14 cellular contexts compared by ENCODE assay signal in genomic region chr3:171481011-171481410, GRCh38. TPM values are rescaled to one million over a fixed set of nuclear protein-coding genes. Genes with fewer than 3 reads are reported as not detected.
DNase-seq lines count a peak whose midpoint lies in the region; ATAC-seq and TF ChIP-seq lines count a peak whose summit lies in the region.
"Had no signal": no experiment of that assay in that cellular context is flagged by ENCODE, and none has a peak within 500 bp of the region (broad histone marks: within the 10 kb centered on the region; RNA-seq: fewer than 3 reads in every experiment).

No MANE protein-coding gene starts in this region.

- no peaks in the 10 kb centered on the region for H3K36me3 ChIP-seq in Caco-2 (ENCODE audit: control insufficient read depth, insufficient read depth, low read length)
- H3K36me3 ChIP-seq: uterus had no signal

- DNase-seq in activated T-cell treated with anti-CD3 and anti-CD28 coated beads, Interleukin-2, amount 50 U/mL, for 72 hours: no peak
- DNase-seq in activated T-cell treated with anti-CD3 and anti-CD28 coated beads for 4 hours: no peak
- no peak for DNase-seq in T-helper 17 cell
- DNase-seq in natural killer cell: no peak
- no peak for DNase-seq in Caco-2
- no peak for DNase-seq in mesothelial cell of epicardium (ENCODE audit: low spot score in 2 of 2, unreplicated experiment in 2 of 2)
- DNase-seq: activated CD4-positive, alpha-beta T cell treated with anti-CD3 and anti-CD28 coated beads, Interleukin-2, amount 50 U/mL, for 1 hour; midbrain; stimulated activated CD8-positive, alpha-beta memory T cell treated with anti-CD3 and anti-CD28 coated beads, Interleukin-4, amount 100 ng/mL, for 48 hours; uterus had no signal

- H3K27me3 ChIP-seq in Caco-2 (replicated peaks; ENCODE audit: control insufficient read depth, insufficient read depth, low read length): no peaks in the 10 kb centered on the region
- H3K27me3 ChIP-seq: uterus had no signal

- H3K9me3 Mint-ChIP-seq in activated T-cell treated with anti-CD3 and anti-CD28 coated beads, Interleukin-2, amount 50 U/mL, for 72 hours: no peaks in the 10 kb centered on the region
- H3K9me3 Mint-ChIP-seq in natural killer cell (no peaks in the 10 kb centered on the region), Caco-2 (ENCODE audit: unreplicated experiment) (no peaks in the 10 kb centered on the region), mesothelial cell of epicardium (no peaks in the 10 kb centered on the region)

- TF ChIP-seq CTCF in natural killer cell (IDR thresholded peaks at IDR 0.05) (no peak), Caco-2 (IDR thresholded peaks at IDR 0.05; ENCODE audit: insufficient read depth in 1 of 2, low read depth in 1 of 2, low read length in 1 of 2, severe bottlenecking in 1 of 2, unreplicated experiment in 1 of 2) (no peak), mesothelial cell of epicardium (IDR thresholded peaks at IDR 0.05; ENCODE audit: unreplicated experiment) (no peak)

- CTCF ChIA-PET in Caco-2 (lab: Charles Lee): no interaction called here

- no peaks in the 10 kb centered on the region for H3K4me1 ChIP-seq in Caco-2
- H3K4me1 ChIP-seq: uterus had no signal

- peaks cover 17% of the 10 kb centered on the region for H3K4me1 Mint-ChIP-seq in activated T-cell treated with anti-CD3 and anti-CD28 coated beads, Interleukin-2, amount 50 U/mL, for 72 hours (ENCODE audit: low read depth)
- peaks cover 7% of the 10 kb centered on the region for H3K4me1 Mint-ChIP-seq in T-helper 17 cell
- peaks cover 11 to 13% of the 10 kb centered on the region in 2 donors for H3K4me1 Mint-ChIP-seq in natural killer cell
- H3K4me1 Mint-ChIP-seq in Caco-2 (ENCODE audit: low read depth, unreplicated experiment): peaks cover 7% of the 10 kb centered on the region
- no peaks in the 10 kb centered on the region for H3K4me1 Mint-ChIP-seq in mesothelial cell of epicardium

- peak overlapping the region; percentile 1 to 25 for H3K4me3 Mint-ChIP-seq in activated T-cell treated with anti-CD3 and anti-CD28 coated beads, Interleukin-2, amount 50 U/mL, for 72 hours
- H3K4me3 Mint-ChIP-seq in T-helper 17 cell (peak overlapping the region; percentile 47), natural killer cell (peak overlapping the region; percentile 6), Caco-2 (ENCODE audit: unreplicated experiment) (no peak overlapping the region), mesothelial cell of epicardium (no peak overlapping the region)

- peak overlapping the region; percentile 8 for H3K27ac Mint-ChIP-seq in activated T-cell treated with anti-CD3 and anti-CD28 coated beads, Interleukin-2, amount 50 U/mL, for 72 hours
- peak overlapping the region; percentile 61 for H3K27ac Mint-ChIP-seq in T-helper 17 cell
- H3K27ac Mint-ChIP-seq in natural killer cell: peak overlapping the region; percentile 52 to 87
- no peak overlapping the region for H3K27ac Mint-ChIP-seq in Caco-2 (ENCODE audit: unreplicated experiment)
- no peak overlapping the region for H3K27ac Mint-ChIP-seq in mesothelial cell of epicardium
- H3K27ac Mint-ChIP-seq: progenitor cell of endocrine pancreas had no signal

- no peaks in the 10 kb centered on the region for H3K36me3 Mint-ChIP-seq in activated T-cell treated with anti-CD3 and anti-CD28 coated beads, Interleukin-2, amount 50 U/mL, for 72 hours (ENCODE audit: insufficient read depth in 2 of 2)
- H3K36me3 Mint-ChIP-seq in T-helper 17 cell (ENCODE audit: low read depth): no peaks in the 10 kb centered on the region
- H3K36me3 Mint-ChIP-seq in natural killer cell: no peaks in the 10 kb centered on the region
- no peaks in the 10 kb centered on the region for H3K36me3 Mint-ChIP-seq in Caco-2 (ENCODE audit: insufficient read depth, unreplicated experiment)
- H3K36me3 Mint-ChIP-seq in mesothelial cell of epicardium: no peaks in the 10 kb centered on the region

- no peak overlapping the region for H3K4me3 ChIP-seq in Caco-2 (ENCODE audit: low read depth, low read length)
- H3K4me3 ChIP-seq: coronary artery, uterus had no signal

- intact Hi-C loops in natural killer cell (cut with micrococcal nuclease) (no loop called here), Caco-2 (cut with micrococcal nuclease; ENCODE audit: unreplicated experiment) (no loop called here)

- no peaks in the 10 kb centered on the region for H3K9me3 ChIP-seq in T-helper 17 cell (ENCODE audit: control insufficient read depth, low read length, poor library complexity, severe bottlenecking)
- H3K9me3 ChIP-seq in Caco-2: no peaks in the 10 kb centered on the region
- H3K9me3 ChIP-seq: uterus had no signal

- POLR2A ChIA-PET in Caco-2 (lab: Charles Lee): no interaction called here

- H3K27me3 Mint-ChIP-seq in activated T-cell treated with anti-CD3 and anti-CD28 coated beads, Interleukin-2, amount 50 U/mL, for 72 hours (ENCODE audit: low read depth): no peaks in the 10 kb centered on the region
- no peaks in the 10 kb centered on the region for H3K27me3 Mint-ChIP-seq in T-helper 17 cell
- H3K27me3 Mint-ChIP-seq in natural killer cell (ENCODE audit: low read depth in 2 of 2): no peaks in the 10 kb centered on the region
- H3K27me3 Mint-ChIP-seq in Caco-2 (ENCODE audit: insufficient read depth, unreplicated experiment): no peaks in the 10 kb centered on the region
- H3K27me3 Mint-ChIP-seq in mesothelial cell of epicardium (ENCODE audit: low read depth): no peaks in the 10 kb centered on the region
- H3K27me3 Mint-ChIP-seq: progenitor cell of endocrine pancreas had no signal

- ATAC-seq in activated T-cell treated with anti-CD3 and anti-CD28 coated beads, Interleukin-2, amount 50 U/mL, for 72 hours (replicated peaks in 1 of 2): peak in 1 of 2 donors; percentile 8
- ATAC-seq in GM21529 (IDR thresholded peaks at IDR 0.05; ENCODE audit: unreplicated experiment) (peak; percentile 18), T-helper 17 cell (no peak), natural killer cell (peak in 1 of 3 donors; percentile 6), GM18873 (IDR thresholded peaks at IDR 0.05; ENCODE audit: low FRiP score, unreplicated experiment) (no peak)

- no TSS peak for BruUV-seq in Caco-2 (replicated peaks; lab: Mats Ljungman, UMichigan)

RNA-seq across cellular contexts. Expression of gene TNIK, which starts 20.8 kb away (rescaled TPM):
- 10 to 100 TPM; 32.2 to 43.2 TPM for total RNA-seq in activated T-cell treated with anti-CD3 and anti-CD28 coated beads, Interleukin-2, amount 50 U/mL, for 72 hours
- total RNA-seq in T-helper 17 cell: 10 to 100 TPM; 96.4 to 98.9 TPM
- total RNA-seq in natural killer cell: 100 to 1,000 TPM in 2 of 3 donors, 10 to 100 TPM in 1; 93.7 to 122 (median 119) TPM
- 21.4 and 22.4 TPM in 2 replicates for total RNA-seq in Caco-2 (2022)
- total RNA-seq in mesothelial cell of epicardium: 7.3 to 9.3 TPM (median 8.8 TPM) in 3 replicates

Comparison
In these comparisons a context has a peak if more than half of its experiments do, and no peak if none do; other contexts are left out.
1. H3K27ac Mint-ChIP-seq: peak in activated T-cell treated with anti-CD3 and anti-CD28 coated beads, Interleukin-2, amount 50 U/mL, for 72 hours (single experiment), T-helper 17 cell (single experiment) and natural killer cell (2 of 2); none in Caco-2 (single experiment) and mesothelial cell of epicardium (single experiment).
2. H3K4me3 Mint-ChIP-seq: peak in activated T-cell treated with anti-CD3 and anti-CD28 coated beads, Interleukin-2, amount 50 U/mL, for 72 hours (2 of 2), T-helper 17 cell (single experiment) and natural killer cell (single experiment); none in Caco-2 (single experiment) and mesothelial cell of epicardium (single experiment).